Comparison of ENCODE assay signal across 11 cellular contexts in genomic region chr6:41373919-41374617, GRCh38. TPM values are rescaled to one million over a fixed set of nuclear protein-coding genes. Genes with fewer than 3 reads are reported as not detected.
DNase-seq lines count a peak whose midpoint lies in the region; ATAC-seq and TF ChIP-seq lines count a peak whose summit lies in the region.
"Had no signal": no experiment of that assay in that cellular context is flagged by ENCODE, and none has a peak within 500 bp of the region (broad histone marks: within the 10 kb centered on the region; RNA-seq: fewer than 3 reads in every experiment).

No MANE protein-coding gene starts in this region.

- H3K36me3 ChIP-seq in lower lobe of right lung = no peaks in the 10 kb centered on the region
- H3K36me3 ChIP-seq: upper lobe of right lung had no signal

- no peaks in the 10 kb centered on the region for H3K36me3 Mint-ChIP-seq in stimulated activated naive CD8-positive, alpha-beta T cell treated with anti-CD3 and anti-CD28 coated beads, Interleukin-15, Interleukin-2, amounts not matched to agents 100 ng/mL and 50 ng/mL, for 24 hours (ENCODE audit: low read depth)
- no peaks in the 10 kb centered on the region for H3K36me3 Mint-ChIP-seq in activated T-cell treated with anti-CD3 and anti-CD28 coated beads, Interleukin-2, amount 50 U/mL, for 4 hours (ENCODE audit: insufficient read depth)
- no peaks in the 10 kb centered on the region for H3K36me3 Mint-ChIP-seq in type B pancreatic cell

- intact Hi-C loops in lower lobe of right lung (cut with DNase I) = no loop called here

- H3K9me3 Mint-ChIP-seq in stimulated activated naive CD8-positive, alpha-beta T cell treated with anti-CD3 and anti-CD28 coated beads, Interleukin-15, Interleukin-2, amounts not matched to agents 100 ng/mL and 50 ng/mL, for 24 hours = no peaks in the 10 kb centered on the region
- no peaks in the 10 kb centered on the region for H3K9me3 Mint-ChIP-seq in activated T-cell treated with anti-CD3 and anti-CD28 coated beads, Interleukin-2, amount 50 U/mL, for 4 hours
- no peaks in the 10 kb centered on the region for H3K9me3 Mint-ChIP-seq in type B pancreatic cell

- peaks cover 96% of the 10 kb centered on the region for H3K27me3 ChIP-seq in lower lobe of right lung (ENCODE audit: low read depth)

- no peak for TF ChIP-seq CTCF in type B pancreatic cell (conservative IDR thresholded peaks at IDR 0.05)
- no peak for TF ChIP-seq CTCF in lower lobe of right lung (IDR thresholded peaks at IDR 0.05)

- no peak overlapping the region for H3K4me3 ChIP-seq in lower lobe of right lung
- H3K4me3 ChIP-seq: upper lobe of right lung had no signal

- ATAC-seq in stimulated activated naive CD8-positive, alpha-beta T cell treated with anti-CD3 and anti-CD28 coated beads, Interleukin-15, Interleukin-2, amounts not matched to agents 100 U/mL and 50 U/mL, for 24 hours = no peak
- no peak for ATAC-seq in activated T-cell treated with anti-CD3 and anti-CD28 coated beads, Interleukin-2, amount 50 U/mL, for 4 hours
- ATAC-seq in lower lobe of right lung (no peak), HG02588 (IDR thresholded peaks at IDR 0.05; ENCODE audit: unreplicated experiment) (no peak)
- ATAC-seq: upper lobe of right lung had no signal

- H3K9me3 ChIP-seq in lower lobe of right lung = no peaks in the 10 kb centered on the region
- H3K9me3 ChIP-seq: upper lobe of right lung had no signal

- peak overlapping the region; percentile 55 for H3K4me3 Mint-ChIP-seq in stimulated activated naive CD8-positive, alpha-beta T cell treated with anti-CD3 and anti-CD28 coated beads, Interleukin-15, Interleukin-2, amounts not matched to agents 100 ng/mL and 50 ng/mL, for 24 hours
- H3K4me3 Mint-ChIP-seq in activated T-cell treated with anti-CD3 and anti-CD28 coated beads, Interleukin-2, amount 50 U/mL, for 4 hours = peak overlapping the region; percentile 46
- peak overlapping the region; percentile 79 for H3K4me3 Mint-ChIP-seq in type B pancreatic cell

- peaks cover 39% of the 10 kb centered on the region for H3K4me1 Mint-ChIP-seq in stimulated activated naive CD8-positive, alpha-beta T cell treated with anti-CD3 and anti-CD28 coated beads, Interleukin-15, Interleukin-2, amounts not matched to agents 100 ng/mL and 50 ng/mL, for 24 hours (ENCODE audit: low read depth)
- H3K4me1 Mint-ChIP-seq in activated T-cell treated with anti-CD3 and anti-CD28 coated beads, Interleukin-2, amount 50 U/mL, for 4 hours (ENCODE audit: low read depth) = peaks cover 37% of the 10 kb centered on the region
- H3K4me1 Mint-ChIP-seq in type B pancreatic cell (ENCODE audit: unreplicated experiment) = peaks cover 59% of the 10 kb centered on the region

- peaks cover 85% of the 10 kb centered on the region for H3K27me3 Mint-ChIP-seq in stimulated activated naive CD8-positive, alpha-beta T cell treated with anti-CD3 and anti-CD28 coated beads, Interleukin-15, Interleukin-2, amounts not matched to agents 100 ng/mL and 50 ng/mL, for 24 hours
- peaks cover 88% of the 10 kb centered on the region for H3K27me3 Mint-ChIP-seq in activated T-cell treated with anti-CD3 and anti-CD28 coated beads, Interleukin-2, amount 50 U/mL, for 4 hours (ENCODE audit: low read depth)
- peaks cover 87% of the 10 kb centered on the region for H3K27me3 Mint-ChIP-seq in type B pancreatic cell

- DNase-seq in stimulated activated naive CD8-positive, alpha-beta T cell treated with anti-CD3 and anti-CD28 coated beads, Interleukin-15, Interleukin-2, amounts not matched to agents 100 U/mL and 50 U/mL, for 24 hours = no peak
- DNase-seq in activated T-cell treated with anti-CD3 and anti-CD28 coated beads, Interleukin-2, amount 50 U/mL, for 4 hours = no peak
- DNase-seq in iPS-NIHi7 (ENCODE audit: extremely low spot score) = peak; percentile 47
- no peak for DNase-seq in type B pancreatic cell (ENCODE audit: extremely low spot score, unreplicated experiment)
- no peak for DNase-seq in lower lobe of right lung
- no peak for DNase-seq in ureter (ENCODE audit: low spot score)
- DNase-seq: dermis blood vessel endothelial cell, kidney, upper lobe of right lung had no signal

- H3K27ac Mint-ChIP-seq in stimulated activated naive CD8-positive, alpha-beta T cell treated with anti-CD3 and anti-CD28 coated beads, Interleukin-15, Interleukin-2, amounts not matched to agents 100 ng/mL and 50 ng/mL, for 24 hours = no peak overlapping the region
- H3K27ac Mint-ChIP-seq in type B pancreatic cell = peak overlapping the region; percentile 18

- peaks cover 36% of the 10 kb centered on the region for H3K4me1 ChIP-seq in lower lobe of right lung

- no peak overlapping the region for H3K27ac ChIP-seq in lower lobe of right lung
- H3K27ac ChIP-seq: upper lobe of right lung had no signal

RNA-seq across cellular contexts. Expression of gene NCR2, which starts 38.7 kb away (rescaled TPM):
- total RNA-seq in activated T-cell treated with anti-CD3 and anti-CD28 coated beads, Interleukin-2, amount 50 U/mL, for 4 hours = not detected
- total RNA-seq in type B pancreatic cell (ENCODE audit: low replicate concordance) (not detected in 2 replicates), lower lobe of right lung (not detected), ureter (not detected)
- total RNA-seq: dermis blood vessel endothelial cell, kidney, upper lobe of right lung had no signal
